ENCODE assay signal across 9 cellular contexts in genomic region chr3:195558602-195559001, GRCh38. TPM values are rescaled to one million over a fixed set of nuclear protein-coding genes. Genes with fewer than 3 reads are reported as not detected.
DNase-seq lines count a peak whose midpoint lies in the region; ATAC-seq and TF ChIP-seq lines count a peak whose summit lies in the region.
"Had no signal": no experiment of that assay in that cellular context is flagged by ENCODE, and none has a peak within 500 bp of the region (broad histone marks: within the 10 kb centered on the region; RNA-seq: fewer than 3 reads in every experiment).

No MANE protein-coding gene starts in this region.

- BruUV-seq in PC-3 (replicated peaks; lab: Mats Ljungman, UMichigan) = no TSS peak

- no peak overlapping the region for H2AFZ ChIP-seq in Karpas-422 (ENCODE audit: low read length)
- H2AFZ ChIP-seq in PC-3 (ENCODE audit: low read length) = 0 out of 2 replicates have a peak overlapping the region, but pooled peaks have one; percentile 19
- no peak overlapping the region for H2AFZ ChIP-seq in fibroblast of lung (ENCODE audit: low read length)

- no peaks in the 10 kb centered on the region for H3K9me2 ChIP-seq in Karpas-422 (replicated peaks; ENCODE audit: insufficient read depth, low read length)
- H3K9me2 ChIP-seq in PC-3 (replicated peaks; ENCODE audit: low read length) = no peaks in the 10 kb centered on the region

- no peak overlapping the region for H3K4me3 Mint-ChIP-seq in stimulated activated effector memory CD8-positive, alpha-beta T cell treated with anti-CD3 and anti-CD28 coated beads, Interleukin-12 subunit alpha, Interleukin-12 subunit beta, amount 100 ng/mL, for 72 hours

- intact Hi-C loops in PC-3 (cut with micrococcal nuclease) (loop anchor here (1.0 to 2.0 kb wide), 3 partner anchors 12 to 356 kb away; no protein-coding TSS in a partner anchor), testis (cut with DNase I; ENCODE audit: low total_unique reads) (no loop called here)

- 63 to 66% methylated on average over 2 to 3 of the region's 3 CpGs for WGBS in testis, 2 donors

- H3K9me3 ChIP-seq in Karpas-422 (ENCODE audit: low read length) = no peaks in the 10 kb centered on the region
- H3K9me3 ChIP-seq in PC-3 (ENCODE audit: low read length) = no peaks in the 10 kb centered on the region
- no peaks in the 10 kb centered on the region for H3K9me3 ChIP-seq in fibroblast of lung (ENCODE audit: control insufficient read depth, insufficient read depth, low read depth, low read length)
- no peaks in the 10 kb centered on the region for H3K9me3 ChIP-seq in testis
- H3K9me3 ChIP-seq: BLaER1 treated with 17β-estradiol and CSF1 and Interleukin-3, amounts not matched to agents 10 nM and 100 nM had no signal

- H3K36me3 ChIP-seq in Karpas-422 (ENCODE audit: insufficient read depth, low read length) (no peaks in the 10 kb centered on the region), PC-3 (ENCODE audit: low read depth, low read length) (no peaks in the 10 kb centered on the region), fibroblast of lung (ENCODE audit: control insufficient read depth, insufficient read depth, low read length) (no peaks in the 10 kb centered on the region), testis (ENCODE audit: low read depth, missing control alignments) (no peaks in the 10 kb centered on the region)
- H3K36me3 ChIP-seq: BLaER1 treated with 17β-estradiol and CSF1 and Interleukin-3, amounts not matched to agents 10 nM and 100 nM had no signal

- CTCF ChIA-PET in PC-3 (lab: Charles Lee) = interaction anchor here (0.6 kb wide), 1 partner anchor 25 kb away, joined by 3 read pairs; the partner anchor contains the start of gene APOD

- TF ChIP-seq POLR2A in testis (IDR thresholded peaks at IDR 0.05) = no peak

- H3K27ac Mint-ChIP-seq in stimulated activated effector memory CD8-positive, alpha-beta T cell treated with anti-CD3 and anti-CD28 coated beads, Interleukin-12 subunit alpha, Interleukin-12 subunit beta, amount 100 ng/mL, for 72 hours = no peak overlapping the region

- H3K4me2 ChIP-seq in Karpas-422 (ENCODE audit: low read depth, low read length, poor library complexity, severe bottlenecking) (no peak overlapping the region), PC-3 (ENCODE audit: low read length) (no peak overlapping the region), fibroblast of lung (ENCODE audit: extremely low read depth, insufficient read depth, low read length) (no peak overlapping the region)
- H3K4me2 ChIP-seq: BLaER1 treated with 17β-estradiol and CSF1 and Interleukin-3, amounts not matched to agents 10 nM and 100 nM had no signal

- H3K27ac ChIP-seq in Karpas-422 (ENCODE audit: low read length) (no peak overlapping the region), PC-3 (ENCODE audit: low read length) (no peak overlapping the region), fibroblast of lung (ENCODE audit: insufficient read depth, low read length) (no peak overlapping the region), testis (no peak overlapping the region)
- H3K27ac ChIP-seq: BLaER1 treated with 17β-estradiol and CSF1 and Interleukin-3, amounts not matched to agents 10 nM and 100 nM had no signal

- DNase-seq in SKM-1 treated with dmso at 0.1 percent for 144 hours (lab: John Stamatoyannopoulos, UW; ENCODE audit: unreplicated experiment) (peak; percentile 6), SKM-1 (lab: John Stamatoyannopoulos, UW; ENCODE audit: unreplicated experiment) (no peak), Karpas-422 (peak; percentile 81), PC-3 (peak; percentile 65), fibroblast of lung (ENCODE audit: low read depth in 2 of 2) (peak in 1 of 2 donors; percentile 32), testis (no peak)
- DNase-seq in stimulated activated effector memory CD8-positive, alpha-beta T cell treated with anti-CD3 and anti-CD28 coated beads, Interleukin-12 subunit alpha, Interleukin-12 subunit beta, amount 100 ng/mL, for 72 hours (ENCODE audit: low spot score in 2 of 2) = no peak

- POLR2A ChIA-PET in PC-3 (lab: Charles Lee; ENCODE audit: unreplicated experiment) = no interaction called here

- H4K20me1 ChIP-seq in Karpas-422 (ENCODE audit: insufficient read depth, low read depth, low read length) (no peaks in the 10 kb centered on the region), PC-3 (ENCODE audit: low read length) (no peaks in the 10 kb centered on the region), fibroblast of lung (ENCODE audit: control insufficient read depth, extremely low read depth, insufficient read depth, low read length) (no peaks in the 10 kb centered on the region)
- H4K20me1 ChIP-seq: BLaER1 treated with 17β-estradiol and CSF1 and Interleukin-3, amounts not matched to agents 10 nM and 100 nM had no signal

- H3K36me3 Mint-ChIP-seq in stimulated activated effector memory CD8-positive, alpha-beta T cell treated with anti-CD3 and anti-CD28 coated beads, Interleukin-12 subunit alpha, Interleukin-12 subunit beta, amount 100 ng/mL, for 72 hours = no peaks in the 10 kb centered on the region

- peaks cover 11% of the 10 kb centered on the region for H3K4me1 ChIP-seq in Karpas-422 (ENCODE audit: low read length)
- peaks cover 15% of the 10 kb centered on the region for H3K4me1 ChIP-seq in PC-3 (ENCODE audit: insufficient read depth, low read length)
- H3K4me1 ChIP-seq in fibroblast of lung (ENCODE audit: control insufficient read depth, extremely low read depth, insufficient read depth, low read length) = no peaks in the 10 kb centered on the region
- no peaks in the 10 kb centered on the region for H3K4me1 ChIP-seq in testis

- no peaks in the 10 kb centered on the region for H3K9me3 Mint-ChIP-seq in stimulated activated effector memory CD8-positive, alpha-beta T cell treated with anti-CD3 and anti-CD28 coated beads, Interleukin-12 subunit alpha, Interleukin-12 subunit beta, amount 100 ng/mL, for 72 hours

- no peaks in the 10 kb centered on the region for H3F3A ChIP-seq in PC-3 (ENCODE audit: low read length, unreplicated experiment)

- ATAC-seq in PC-3 (peak; percentile 60), HG02798 (IDR thresholded peaks at IDR 0.05; ENCODE audit: poor library complexity, unreplicated experiment) (no peak)
- ATAC-seq in stimulated activated effector memory CD8-positive, alpha-beta T cell treated with anti-CD3 and anti-CD28 coated beads, Interleukin-12 subunit alpha, Interleukin-12 subunit beta, amount 100 ng/mL, for 72 hours = peak; percentile 71

- H3K4me1 Mint-ChIP-seq in stimulated activated effector memory CD8-positive, alpha-beta T cell treated with anti-CD3 and anti-CD28 coated beads, Interleukin-12 subunit alpha, Interleukin-12 subunit beta, amount 100 ng/mL, for 72 hours = peaks cover 22% of the 10 kb centered on the region

- TF ChIP-seq CTCF in PC-3 (conservative IDR thresholded peaks at IDR 0.05; ENCODE audit: low read depth, low read length) (peak; percentile 78), fibroblast of lung (conservative IDR thresholded peaks at IDR 0.05 in 1 of 2, IDR thresholded peaks at IDR 0.05 in 1 of 2; ENCODE audit: low read depth in 1 of 2, low read length in 2 of 2) (peak; percentile 29 to 35), testis (IDR thresholded peaks at IDR 0.05) (peak in 1 of 3 experiments; percentile 19)

- no peaks in the 10 kb centered on the region for H3K79me2 ChIP-seq in Karpas-422 (ENCODE audit: low read length)
- H3K79me2 ChIP-seq in PC-3 (ENCODE audit: low read length) = no peaks in the 10 kb centered on the region
- H3K79me2 ChIP-seq in fibroblast of lung (ENCODE audit: control insufficient read depth, insufficient read depth, low read length) = no peaks in the 10 kb centered on the region

- H3K27me3 ChIP-seq in Karpas-422 (ENCODE audit: low read length) (no peaks in the 10 kb centered on the region), PC-3 (ENCODE audit: low read length) (no peaks in the 10 kb centered on the region), fibroblast of lung (ENCODE audit: control insufficient read depth, insufficient read depth, low read length) (peaks cover 5% of the 10 kb centered on the region), testis (no peaks in the 10 kb centered on the region)
- H3K27me3 ChIP-seq: BLaER1 treated with 17β-estradiol and CSF1 and Interleukin-3, amounts not matched to agents 10 nM and 100 nM had no signal

- H3K4me3 ChIP-seq in Karpas-422 (ENCODE audit: low read length) = no peak overlapping the region
- H3K4me3 ChIP-seq in PC-3 (ENCODE audit: low read length) = no peak overlapping the region
- H3K4me3 ChIP-seq in fibroblast of lung (replicated peaks in 1 of 4; ENCODE audit: control extremely low read depth in 1 of 4, insufficient read depth in 1 of 4, low read depth in 3 of 4, low read length in 4 of 4) = no peak overlapping the region
- H3K4me3 ChIP-seq in testis = no peak overlapping the region
- H3K4me3 ChIP-seq: BLaER1 treated with 17β-estradiol and CSF1 and Interleukin-3, amounts not matched to agents 10 nM and 100 nM had no signal

- H3K9ac ChIP-seq in Karpas-422 (ENCODE audit: low read length) (no peak overlapping the region), PC-3 (ENCODE audit: low read length) (no peak overlapping the region), fibroblast of lung (ENCODE audit: insufficient read depth, low read length) (no peak overlapping the region)
- H3K9ac ChIP-seq: BLaER1 treated with 17β-estradiol and CSF1 and Interleukin-3, amounts not matched to agents 10 nM and 100 nM had no signal

RNA-seq across cellular contexts. Expression of gene PPP1R2, which starts 15.5 kb away (rescaled TPM):
- total RNA-seq in Karpas-422 (2014; rRNA removed; shearing (Covaris generic); ENCODE audit: low replicate concordance) = 236 and 248 TPM in 2 replicates
- total RNA-seq in PC-3 (2014; rRNA removed) = 132 and 150 TPM in 2 replicates
- 89.1 and 134 TPM in 2 replicates for total RNA-seq in fibroblast of lung
- polyA plus RNA-seq in fibroblast of lung = 22.0 and 28.9 TPM in 2 replicates
- polyA plus RNA-seq in fibroblast of lung (2012) = 22.3 and 28.7 TPM in 2 replicates
- polyA minus RNA-seq in fibroblast of lung (ENCODE audit: low replicate concordance) = 12.4 and 14.6 TPM in 2 replicates
- total RNA-seq in testis = 100 to 1,000 TPM; 109 to 129 TPM
- 132 TPM for polyA plus RNA-seq in testis (ENCODE audit: insufficient read depth, low read depth, low replicate concordance)

RNA-seq across cellular contexts. Expression of gene APOD, which starts 25.1 kb away (rescaled TPM):
- total RNA-seq in Karpas-422 (2014; rRNA removed; shearing (Covaris generic); ENCODE audit: low replicate concordance) = 0.18 TPM in 1 of 2 replicates, not detected in the other
- total RNA-seq in PC-3 (2014; rRNA removed) (0.29 TPM in 1 of 2 replicates, not detected in the other), fibroblast of lung (2.1 and 3.6 TPM in 2 replicates), testis (10 to 100 TPM; 55.0 to 83.9 TPM)
- polyA plus RNA-seq in fibroblast of lung (1.9 and 3.3 TPM in 2 replicates), testis (ENCODE audit: insufficient read depth, low read depth, low replicate concordance) (99.8 TPM)
- polyA plus RNA-seq in fibroblast of lung (2012) = 0.85 and 1.3 TPM in 2 replicates
- polyA minus RNA-seq in fibroblast of lung (ENCODE audit: low replicate concordance) = not detected in 2 replicates

Comparison
In these comparisons a context has a peak if more than half of its experiments do, and no peak if none do; other contexts are left out.
1. DNase-seq: peak in SKM-1 treated with dmso at 0.1 percent for 144 hours (single experiment), Karpas-422 (single experiment) and PC-3 (single experiment); none in SKM-1 (single experiment), stimulated activated effector memory CD8-positive, alpha-beta T cell treated with anti-CD3 and anti-CD28 coated beads, Interleukin-12 subunit alpha, Interleukin-12 subunit beta, amount 100 ng/mL, for 72 hours (0 of 2) and testis (single experiment).
2. RNA of gene APOD, which starts 25.1 kb away (total RNA-seq): 55.0 to 83.9 TPM in testis; 2.1 to 3.6 TPM in fibroblast of lung, 0.18 TPM in Karpas-422 and 0.29 TPM in PC-3; every median in the first group is over 10 times any median in the second.